In the genomic region with DNA sequence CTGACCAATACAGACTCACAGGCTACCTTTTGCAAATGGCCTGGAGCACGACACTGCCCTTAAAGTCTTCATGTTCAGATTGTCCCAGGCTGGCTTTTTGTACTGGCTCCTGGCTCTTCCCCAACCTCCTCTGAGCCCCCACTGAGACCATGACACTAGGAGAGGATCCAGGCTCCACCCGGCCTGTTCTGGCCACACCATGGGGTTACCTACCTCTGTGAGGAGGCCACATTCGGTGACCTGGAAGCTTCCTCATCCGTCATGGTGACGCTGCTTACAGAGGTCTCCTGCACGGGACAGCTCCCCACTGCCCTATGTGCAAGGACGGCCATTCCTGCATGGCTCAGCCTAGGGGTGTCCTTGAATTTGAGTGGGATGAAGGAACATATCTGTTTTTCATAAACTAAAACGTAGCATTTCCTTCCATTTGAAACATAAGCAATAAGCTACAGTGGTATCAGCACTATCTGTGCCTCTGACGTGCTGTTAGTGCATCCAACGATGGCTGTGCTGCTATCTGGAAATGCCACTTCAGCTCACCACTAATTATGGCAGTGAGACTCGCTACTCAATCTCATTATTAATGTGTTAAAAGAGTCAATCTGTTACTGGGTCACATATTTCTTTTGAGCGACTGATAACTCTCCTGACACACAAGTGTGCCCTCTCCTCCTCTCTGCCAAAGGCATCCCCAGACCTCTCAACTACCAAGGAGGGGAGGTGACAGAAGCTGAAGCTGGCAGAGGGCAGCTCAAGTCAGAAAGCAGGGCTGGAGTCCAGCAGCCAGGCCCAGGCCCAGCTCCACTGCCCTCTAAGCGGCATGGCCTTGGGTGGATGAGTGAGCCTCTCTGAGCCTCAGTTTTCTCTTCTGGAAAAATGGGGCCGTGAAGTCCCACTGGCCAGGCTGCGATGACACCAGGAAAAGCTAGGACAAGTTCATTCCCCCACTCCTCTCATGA, we compare ENCODE assay signal across 1 cellular context.
TF ChIP-seq lines count a peak whose summit lies in the region.

No MANE protein-coding gene starts in this region.

TF ChIP-seq in HEK293, 187 proteins besides CTCF, POLR2A, EP300 and RAD21 (continued from another document):
- TF ChIP-seq ZNF639 (tag by site-specific recombination; IDR thresholded peaks at IDR 0.05): no peak
- no peak for TF ChIP-seq ZNF239 (tag by site-specific recombination; IDR thresholded peaks at IDR 0.05)
- no peak for TF ChIP-seq ZNF677 (tag by site-specific recombination; IDR thresholded peaks at IDR 0.05)
- no peak for TF ChIP-seq ZNF518A (tag by site-specific recombination; conservative IDR thresholded peaks at IDR 0.05; ENCODE audit: low read depth)
- no peak for TF ChIP-seq YY2 (tag by site-specific recombination; IDR thresholded peaks at IDR 0.05)
